19 cellular contexts compared by ENCODE assay signal in the genomic region with DNA sequence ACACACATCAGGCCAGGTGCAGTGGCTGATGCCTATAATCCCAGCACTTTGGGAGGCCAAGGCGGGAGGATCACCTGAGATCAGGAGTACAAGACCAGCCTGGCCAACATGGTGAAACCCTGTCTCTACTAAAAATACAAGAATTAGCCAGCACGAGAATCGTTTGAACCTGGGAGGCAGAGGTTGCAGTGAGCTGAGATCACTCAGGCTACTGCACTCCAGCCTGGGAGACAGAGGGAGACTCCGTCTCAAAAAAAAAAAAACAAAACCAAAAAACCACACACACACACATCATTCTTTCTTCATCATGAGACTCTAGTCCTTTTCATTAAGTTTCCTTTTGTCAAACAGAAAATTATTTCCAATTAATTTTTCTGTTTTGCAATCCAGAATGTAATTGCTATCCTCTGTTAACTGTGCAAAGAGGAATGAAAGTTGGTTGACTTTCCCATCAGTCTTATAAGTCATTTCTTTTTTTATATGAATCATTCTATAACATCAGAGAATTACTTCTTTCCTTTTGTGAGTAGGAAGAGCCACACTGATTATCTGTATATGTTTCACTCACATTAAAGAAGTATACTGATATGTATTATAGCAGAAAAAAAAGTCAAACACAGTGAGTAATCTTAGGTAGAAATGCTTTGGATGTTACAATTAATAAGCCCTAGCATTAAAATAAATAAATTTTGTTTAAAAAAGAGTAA. TPM values are rescaled to one million over a fixed set of nuclear protein-coding genes. Genes with fewer than 3 reads are reported as not detected.
"Had no signal": no experiment of that assay in that cellular context is flagged by ENCODE, and none has a peak within 500 bp of the region (broad histone marks: within the 10 kb centered on the region; RNA-seq: fewer than 3 reads in every experiment).

No MANE protein-coding gene starts in this region.

- H3K9me3 Mint-ChIP-seq: activated CD4-positive, alpha-beta memory T cell treated with anti-CD3 and anti-CD28 coated beads, Interleukin-2, amount 10 ng/mL, durations not matched to agents 7 days and 5 days; activated naive CD8-positive, alpha-beta T cell treated with anti-CD3 and anti-CD28 coated beads, Interleukin-2, amount 50 U/mL, for 24 hours; endodermal cell; naive B cell had no signal

- H3K9me3 ChIP-seq: ascending aorta, pancreas, sigmoid colon, SJCRH30, spleen, thoracic aorta, upper lobe of right lung had no signal

- ATAC-seq: activated naive CD8-positive, alpha-beta T cell treated with anti-CD3 and anti-CD28 coated beads, Interleukin-2, amount 50 U/mL, for 24 hours; pancreas; upper lobe of right lung had no signal

- H3K4me3 ChIP-seq: ascending aorta, dorsolateral prefrontal cortex, hepatocyte, lung, pancreas, sigmoid colon, SJCRH30, spleen, thoracic aorta, upper lobe of right lung had no signal

- H3K27me3 ChIP-seq: ascending aorta, hepatocyte, pancreas, sigmoid colon, SJCRH30, spleen, upper lobe of right lung had no signal

- H3K27ac Mint-ChIP-seq: activated CD4-positive, alpha-beta memory T cell treated with anti-CD3 and anti-CD28 coated beads, Interleukin-2, amount 10 ng/mL, durations not matched to agents 7 days and 5 days; activated naive CD8-positive, alpha-beta T cell treated with anti-CD3 and anti-CD28 coated beads, Interleukin-2, amount 50 U/mL, for 24 hours; endodermal cell; naive B cell had no signal

- H2AFZ ChIP-seq: hepatocyte had no signal

- H3K36me3 Mint-ChIP-seq: naive B cell had no signal

- DNase-seq: activated CD4-positive, alpha-beta memory T cell treated with anti-CD3 and anti-CD28 coated beads, Interleukin-2, amount 10 ng/mL, durations not matched to agents 7 days and 5 days; activated CD4-positive, CD25-positive, alpha-beta regulatory T cell treated with anti-CD3 and anti-CD28 coated beads, Interleukin-2, amount 50 U/mL, for 72 hours; activated naive CD8-positive, alpha-beta T cell treated with anti-CD3 and anti-CD28 coated beads, Interleukin-2, amount 50 U/mL, for 24 hours; dorsolateral prefrontal cortex; endodermal cell; islet precursor cell; naive B cell; pancreas; sigmoid colon; SJCRH30; spleen; T-helper 9 cell; upper lobe of right lung had no signal

- H3K4me3 Mint-ChIP-seq: activated CD4-positive, alpha-beta memory T cell treated with anti-CD3 and anti-CD28 coated beads, Interleukin-2, amount 10 ng/mL, durations not matched to agents 7 days and 5 days; activated naive CD8-positive, alpha-beta T cell treated with anti-CD3 and anti-CD28 coated beads, Interleukin-2, amount 50 U/mL, for 24 hours; endodermal cell; naive B cell had no signal

- H3K36me3 ChIP-seq: ascending aorta, pancreas, sigmoid colon, SJCRH30, spleen, thoracic aorta, upper lobe of right lung had no signal

- H3K27ac ChIP-seq: ascending aorta, dorsolateral prefrontal cortex, hepatocyte, pancreas, sigmoid colon, SJCRH30, spleen, thoracic aorta, upper lobe of right lung had no signal

- H3K79me2 ChIP-seq: hepatocyte had no signal

- H3K4me1 ChIP-seq: ascending aorta, pancreas, sigmoid colon, SJCRH30, spleen, upper lobe of right lung had no signal

- H3K4me2 ChIP-seq: hepatocyte had no signal

- H3K4me1 Mint-ChIP-seq: endodermal cell, naive B cell had no signal

RNA-seq across cellular contexts. Expression of gene HORMAD2, which starts 52.2 kb away (rescaled TPM):
- total RNA-seq: ascending aorta, epithelial cell of proximal tubule, hepatocyte, mononuclear cell, pancreas, sigmoid colon, SJCRH30, spleen, thoracic aorta, upper lobe of right lung had no signal
- polyA plus RNA-seq: hepatocyte, pancreas, sigmoid colon, spleen had no signal
